ENCODE assay signal across 14 cellular contexts in the genomic region with DNA sequence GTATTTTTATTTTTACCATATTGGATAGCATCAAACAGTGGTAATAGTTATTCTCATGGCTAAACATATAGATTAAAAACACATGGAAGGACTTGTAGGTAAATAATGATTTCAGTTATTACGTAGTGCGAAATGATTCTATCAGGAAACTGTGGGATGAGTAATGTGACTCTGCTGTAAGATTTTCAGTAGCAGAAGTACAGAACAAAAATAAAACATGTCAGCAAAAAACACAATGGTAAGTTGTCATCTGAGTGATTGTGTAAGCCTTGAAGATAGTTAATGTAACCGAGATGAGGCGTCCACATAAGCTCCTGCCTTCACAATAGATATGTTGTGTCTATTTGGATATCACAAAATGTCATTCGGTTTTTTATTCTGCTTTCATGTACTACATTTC.
A peak's percentile ranks its signal among the peaks of the same experiment; 100 is the strongest.
DNase-seq lines count a peak whose midpoint lies in the region; ATAC-seq and TF ChIP-seq lines count a peak whose summit lies in the region.
"Had no signal": no experiment of that assay in that cellular context is flagged by ENCODE, and none has a peak within 500 bp of the region (broad histone marks: within the 10 kb centered on the region; RNA-seq: fewer than 3 reads in every experiment).

No MANE protein-coding gene starts in this region.

- no peak overlapping the region for H3K4me2 ChIP-seq in hepatocyte

- no peak for TF ChIP-seq CTCF in AG04449 (IDR thresholded peaks at IDR 0.05; ENCODE audit: insufficient read depth, low read length, missing control alignments)
- no peak for TF ChIP-seq CTCF in adrenal gland (IDR thresholded peaks at IDR 0.05)
- TF ChIP-seq CTCF in hepatocyte (IDR thresholded peaks at IDR 0.05; ENCODE audit: poor library complexity) = no peak

- no peaks in the 10 kb centered on the region for H3K79me2 ChIP-seq in hepatocyte

- H3K27ac ChIP-seq in adrenal gland (peak overlapping the region in 4 of 5 donors; percentile 36 to 56 (median 44)), hepatocyte (no peak overlapping the region)
- H3K27ac ChIP-seq: colonic mucosa had no signal

- H3K27me3 ChIP-seq in adrenal gland (no peaks in the 10 kb centered on the region), hepatocyte (no peaks in the 10 kb centered on the region)
- H3K27me3 ChIP-seq: colonic mucosa had no signal

- no peaks in the 10 kb centered on the region for H4K20me1 ChIP-seq in hepatocyte (ENCODE audit: insufficient read depth, poor library complexity, severe bottlenecking)

- no peaks in the 10 kb centered on the region for H3K9me3 ChIP-seq in adrenal gland (replicated peaks in 1 of 3)
- no peaks in the 10 kb centered on the region for H3K9me3 ChIP-seq in hepatocyte (ENCODE audit: low read depth)
- H3K9me3 ChIP-seq: colonic mucosa had no signal

- no peak for TF ChIP-seq POLR2A in adrenal gland (IDR thresholded peaks at IDR 0.05)

- H3K4me3 ChIP-seq in AG04449 (ENCODE audit: low read depth, low read length) (no peak overlapping the region), adrenal gland (no peak overlapping the region), hepatocyte (no peak overlapping the region)
- H3K4me3 ChIP-seq: colonic mucosa had no signal

- ATAC-seq in HG03442 (IDR thresholded peaks at IDR 0.05; ENCODE audit: unreplicated experiment) = no peak
- no peak for ATAC-seq in HG03354 (IDR thresholded peaks at IDR 0.05; ENCODE audit: poor library complexity, severe bottlenecking, unreplicated experiment)

- POLR2A ChIA-PET in AG04449 (lab: Yijun Ruan, JAX) = interaction anchor here (0.5 kb wide), 1 partner anchor 12 kb away, joined by 3 read pairs; no protein-coding TSS in a partner anchor

- peak; percentile 26 for DNase-seq in AG04449 (ENCODE audit: low read depth, low spot score)
- DNase-seq in HT1080 (ENCODE audit: low read depth) = peak; percentile 38
- no peak for DNase-seq in adrenal gland
- peak; percentile 43 for DNase-seq in globus pallidus (ENCODE audit: low spot score)
- DNase-seq in hepatocyte (ENCODE audit: low spot score) = no peak
- no peak for DNase-seq in HPDE6-E6E7 (ENCODE audit: extremely low spot score)
- DNase-seq: activated CD4-positive, alpha-beta T cell treated with anti-CD3 and anti-CD28 coated beads, Interleukin-2, amount 50 U/mL, for 48 hours; Calu3; colonic mucosa; natural killer cell; NCI-H345; stimulated activated CD4-positive, alpha-beta T cell treated with anti-CD3 and anti-CD28 coated beads, Interleukin-1b, Interleukin-23, amount 100 ng/mL, for 48 hours had no signal

- WGBS in adrenal gland, 4 donors = 21 to 68% (median 25%) methylated on average over 5 of the region's 5 CpGs
- WGBS in hepatocyte (ENCODE audit: low lambda C conversion rate, missing lambda C conversion rate) = 85% methylated on average over 5 of the region's 5 CpGs

- H3K36me3 ChIP-seq in adrenal gland (replicated peaks in 1 of 2) (no peaks in the 10 kb centered on the region), hepatocyte (replicated peaks; ENCODE audit: insufficient read depth, low read depth) (no peaks in the 10 kb centered on the region)
- H3K36me3 ChIP-seq: colonic mucosa had no signal

- CTCF ChIA-PET in AG04449 (lab: Yijun Ruan, JAX) = interaction anchor here (0.9 to 1.9 kb wide), 3 partner anchors 10 to 250 kb away, joined by 3 to 9 read pairs (median 4); no protein-coding TSS in a partner anchor

- intact Hi-C loops in adrenal gland (cut with DNase I) = no loop called here

- peaks cover 0 to 23% of the 10 kb centered on the region in 2 donors for H3K4me1 ChIP-seq in adrenal gland (replicated peaks in 1 of 2)
- peaks cover under 1% of the 10 kb centered on the region for H3K4me1 ChIP-seq in hepatocyte (ENCODE audit: insufficient read depth)
- H3K4me1 ChIP-seq: colonic mucosa had no signal

- H3K9me2 ChIP-seq in hepatocyte (replicated peaks; ENCODE audit: insufficient read depth) = no peaks in the 10 kb centered on the region

- no peak overlapping the region for H2AFZ ChIP-seq in hepatocyte

Comparison
In these comparisons a context has a peak if more than half of its experiments do, and no peak if none do; other contexts are left out.
1. DNase-seq: peak in AG04449 (single experiment), HT1080 (single experiment) and globus pallidus (single experiment); none in adrenal gland (0 of 7), hepatocyte (single experiment) and HPDE6-E6E7 (single experiment).